Comparison of ENCODE assay signal across 22 cellular contexts in genomic region chr10:102326031-102326430, GRCh38.
"Had no signal": no experiment of that assay in that cellular context is flagged by ENCODE, and none has a peak within 500 bp of the region (broad histone marks: within the 10 kb centered on the region; RNA-seq: fewer than 3 reads in every experiment).

No MANE protein-coding gene starts in this region.

- H3K27ac Mint-ChIP-seq: activated CD4-positive, alpha-beta memory T cell treated with anti-CD3 and anti-CD28 coated beads, Interleukin-2, amount 10 ng/mL, durations not matched to agents 7 days and 5 days; activated CD4-positive, alpha-beta T cell treated with anti-CD3 and anti-CD28 coated beads for 36 hours; activated naive CD4-positive, alpha-beta T cell treated with anti-CD3 and anti-CD28 coated beads, Interleukin-2, amount 10 ng/mL, durations not matched to agents 7 days and 5 days; activated naive CD8-positive, alpha-beta T cell treated with anti-CD3 and anti-CD28 coated beads for 36 hours; activated T-cell treated with anti-CD3 and anti-CD28 coated beads, Interleukin-2, amount 50 U/mL, for 72 hours; activated T-helper 2 cell treated with anti-CD3 and anti-CD28 coated beads, Interferon-gamma antibody, Interleukin-2, Interleukin-4, amounts not matched to agents 10 μg/mL and 5 μg/mL and 100 μg/mL, durations not matched to agents 14 hours and 24 hours and 36 hours had no signal

- H3K4me3 Mint-ChIP-seq: activated CD4-positive, alpha-beta memory T cell treated with anti-CD3 and anti-CD28 coated beads, Interleukin-2, amount 10 ng/mL, durations not matched to agents 7 days and 5 days; activated CD4-positive, alpha-beta T cell treated with anti-CD3 and anti-CD28 coated beads for 36 hours; activated naive CD4-positive, alpha-beta T cell treated with anti-CD3 and anti-CD28 coated beads, Interleukin-2, amount 10 ng/mL, durations not matched to agents 7 days and 5 days; activated naive CD8-positive, alpha-beta T cell treated with anti-CD3 and anti-CD28 coated beads for 36 hours; activated T-cell treated with anti-CD3 and anti-CD28 coated beads, Interleukin-2, amount 50 U/mL, for 72 hours had no signal

- H3K9me3 Mint-ChIP-seq: activated CD4-positive, alpha-beta memory T cell treated with anti-CD3 and anti-CD28 coated beads, Interleukin-2, amount 10 ng/mL, durations not matched to agents 7 days and 5 days; activated naive CD4-positive, alpha-beta T cell treated with anti-CD3 and anti-CD28 coated beads, Interleukin-2, amount 10 ng/mL, durations not matched to agents 7 days and 5 days; activated naive CD8-positive, alpha-beta T cell treated with anti-CD3 and anti-CD28 coated beads for 36 hours; activated T-cell treated with anti-CD3 and anti-CD28 coated beads, Interleukin-2, amount 50 U/mL, for 72 hours; activated T-helper 2 cell treated with anti-CD3 and anti-CD28 coated beads, Interferon-gamma antibody, Interleukin-2, Interleukin-4, amounts not matched to agents 10 μg/mL and 5 μg/mL and 100 μg/mL, durations not matched to agents 14 hours and 24 hours and 36 hours had no signal

- DNase-seq: activated CD4-positive, alpha-beta memory T cell treated with anti-CD3 and anti-CD28 coated beads, Interleukin-2, amount 10 ng/mL, durations not matched to agents 7 days and 5 days; activated CD4-positive, alpha-beta T cell treated with anti-CD3 and anti-CD28 coated beads for 36 hours; activated CD4-positive, alpha-beta T cell treated with anti-CD3 and anti-CD28 coated beads, Interleukin-2, amount 50 U/mL, for 1 hour; activated gamma-delta T cell treated with Interleukin-2 at 50 U/mL for 16 hours; activated naive CD4-positive, alpha-beta T cell treated with anti-CD3 and anti-CD28 coated beads, Interleukin-2, amount 10 ng/mL, durations not matched to agents 7 days and 5 days; activated naive CD8-positive, alpha-beta T cell treated with anti-CD3 and anti-CD28 coated beads for 36 hours; activated T-cell treated with anti-CD3 and anti-CD28 coated beads for 4 hours; activated T-cell treated with anti-CD3 and anti-CD28 coated beads, Interleukin-2, amount 50 U/mL, for 72 hours; caudate nucleus; KBM-7; NCI-H1048; NCI-H146; NCI-H187 treated with DMSO at 0.1 percent for 48 hours; NCI-H2081 treated with DMSO at 0.1 percent for 48 hours; NCI-H446; NCI-H524; PC-3; SHP77; T-helper 2 cell; T1000; WERI-Rb-1 had no signal

- H3K27me3 Mint-ChIP-seq: activated CD4-positive, alpha-beta memory T cell treated with anti-CD3 and anti-CD28 coated beads, Interleukin-2, amount 10 ng/mL, durations not matched to agents 7 days and 5 days; activated CD4-positive, alpha-beta T cell treated with anti-CD3 and anti-CD28 coated beads for 36 hours; activated naive CD4-positive, alpha-beta T cell treated with anti-CD3 and anti-CD28 coated beads, Interleukin-2, amount 10 ng/mL, durations not matched to agents 7 days and 5 days; activated naive CD8-positive, alpha-beta T cell treated with anti-CD3 and anti-CD28 coated beads for 36 hours had no signal

- ATAC-seq: activated CD4-positive, alpha-beta T cell treated with anti-CD3 and anti-CD28 coated beads for 36 hours; activated T-cell treated with anti-CD3 and anti-CD28 coated beads, Interleukin-2, amount 50 U/mL, for 72 hours; PC-3 had no signal

- H3K27ac ChIP-seq: WERI-Rb-1 had no signal
